23 cellular contexts compared by ENCODE assay signal in the genomic region with DNA sequence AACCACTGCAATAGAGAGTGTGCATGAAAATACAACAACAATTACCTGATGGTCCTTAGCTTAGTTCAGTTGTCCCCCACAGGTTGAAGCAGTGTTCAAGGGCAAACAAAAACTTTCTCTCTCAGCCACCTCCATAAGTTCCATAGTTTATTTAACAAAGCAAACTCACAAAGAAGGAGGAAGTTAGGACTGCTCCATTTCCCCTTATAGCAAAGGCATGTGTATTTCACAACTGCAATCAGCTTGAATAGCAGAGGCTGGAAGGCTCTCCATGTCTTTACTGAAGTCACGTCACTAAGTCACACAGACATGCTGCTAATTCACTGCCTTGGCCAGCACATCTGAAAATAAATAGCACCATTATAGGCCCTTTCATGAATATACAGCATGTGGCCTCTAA. TPM values are rescaled to one million over a fixed set of nuclear protein-coding genes. Genes with fewer than 3 reads are reported as not detected.
DNase-seq lines count a peak whose midpoint lies in the region; ATAC-seq, FAIRE-seq and TF ChIP-seq lines count a peak whose summit lies in the region.
"Had no signal": no experiment of that assay in that cellular context is flagged by ENCODE, and none has a peak within 500 bp of the region (broad histone marks: within the 10 kb centered on the region; RNA-seq: fewer than 3 reads in every experiment).

No MANE protein-coding gene starts in this region.

- H3K36me3 ChIP-seq in endodermal cell (ENCODE audit: control insufficient read depth, insufficient read depth, low read length): no peaks in the 10 kb centered on the region
- H3K36me3 ChIP-seq: brain microvascular endothelial cell had no signal

- no peak for TF ChIP-seq POLR2A in GM12891 (IDR thresholded peaks at IDR 0.05; ENCODE audit: low read depth, low read length)

- H3K27me3 Mint-ChIP-seq in endodermal cell (ENCODE audit: insufficient read depth): no peaks in the 10 kb centered on the region
- H3K27me3 Mint-ChIP-seq in stimulated activated naive B cell treated with anti-CD40 and anti-IgM and Interleukin-4, amounts not matched to agents 10 μg/mL and 1 μg/mL and 100 μg/mL, for 72 hours: no peaks in the 10 kb centered on the region
- H3K27me3 Mint-ChIP-seq in type B pancreatic cell: no peaks in the 10 kb centered on the region
- H3K27me3 Mint-ChIP-seq: activated B cell treated with CpG ODN at 0.5 μM for 24 hours had no signal

- H3K27ac ChIP-seq in endodermal cell (ENCODE audit: low read depth, low read length): no peak overlapping the region
- H3K27ac ChIP-seq: brain microvascular endothelial cell had no signal

- no peak for DNase-seq in GM12891 (ENCODE audit: insufficient read length, low spot score)
- peak; percentile 50 for DNase-seq in NOMO-1 treated with dmso at 0.1 percent for 144 hours (lab: John Stamatoyannopoulos, UW; ENCODE audit: unreplicated experiment)
- DNase-seq in endodermal cell: no peak
- peak; percentile 65 for DNase-seq in pons (ENCODE audit: low spot score)
- DNase-seq in stimulated activated naive B cell treated with anti-CD40 and anti-IgM and Interleukin-4, amounts not matched to agents 10 μg/mL and 1 μg/mL and 100 μg/mL, for 72 hours: no peak
- DNase-seq in type B pancreatic cell (ENCODE audit: extremely low spot score, unreplicated experiment): no peak
- DNase-seq: activated B cell treated with CpG ODN at 0.5 μM for 24 hours; activated CD8-positive, alpha-beta T cell treated with anti-CD3 and anti-CD28 coated beads, Interleukin-2, amount 10 ng/mL, durations not matched to agents 7 days and 5 days; activated naive CD8-positive, alpha-beta T cell treated with anti-CD3 and anti-CD28 coated beads, Interleukin-2, amount 10 ng/mL, durations not matched to agents 7 days and 5 days; brain microvascular endothelial cell; cortex of kidney; hypothalamus; kidney; NCI-H187 treated with DMSO at 0.1 percent for 48 hours; NCI-H226; occipital lobe; RPMI8226; stimulated activated CD4-positive, alpha-beta T cell treated with anti-CD3 and anti-CD28 coated beads, Interleukin-2, amount 100 ng/mL, for 24 hours had no signal

- ATAC-seq in stimulated activated naive B cell treated with anti-CD40 and anti-IgM and Interleukin-4, amounts not matched to agents 10 μg/mL and 1 μg/mL and 100 μg/mL, for 72 hours (replicated peaks): no peak
- ATAC-seq in GM21515 (IDR thresholded peaks at IDR 0.05; ENCODE audit: unreplicated experiment): no peak
- ATAC-seq: activated CD8-positive, alpha-beta T cell treated with anti-CD3 and anti-CD28 coated beads, Interleukin-2, amount 10 ng/mL, durations not matched to agents 7 days and 5 days; GM12878 had no signal

- H3K9me3 ChIP-seq in endodermal cell (ENCODE audit: control insufficient read depth, low read length): no peaks in the 10 kb centered on the region

- no peaks in the 10 kb centered on the region for H3K27me3 ChIP-seq in endodermal cell (ENCODE audit: control insufficient read depth, insufficient read depth, low read length, poor library complexity, severe bottlenecking)
- H3K27me3 ChIP-seq: brain microvascular endothelial cell had no signal

- H3K9me3 Mint-ChIP-seq in endodermal cell: peaks cover 7% of the 10 kb centered on the region
- H3K9me3 Mint-ChIP-seq in stimulated activated naive B cell treated with anti-CD40 and anti-IgM and Interleukin-4, amounts not matched to agents 10 μg/mL and 1 μg/mL and 100 μg/mL, for 72 hours: no peaks in the 10 kb centered on the region
- no peaks in the 10 kb centered on the region for H3K9me3 Mint-ChIP-seq in type B pancreatic cell
- H3K9me3 Mint-ChIP-seq: activated B cell treated with CpG ODN at 0.5 μM for 24 hours had no signal

- H3K27ac Mint-ChIP-seq in endodermal cell (peak overlapping the region; percentile 5), type B pancreatic cell (no peak overlapping the region)
- H3K27ac Mint-ChIP-seq in stimulated activated naive B cell treated with anti-CD40 and anti-IgM and Interleukin-4, amounts not matched to agents 10 μg/mL and 1 μg/mL and 100 μg/mL, for 72 hours: no peak overlapping the region
- H3K27ac Mint-ChIP-seq: activated B cell treated with CpG ODN at 0.5 μM for 24 hours; activated CD8-positive, alpha-beta T cell treated with anti-CD3 and anti-CD28 coated beads, Interleukin-2, amount 10 ng/mL, durations not matched to agents 7 days and 5 days had no signal

- WGBS in endodermal cell (ENCODE audit: insufficient coverage in 1 of 2, insufficient read length in 1 of 2), 2 experiments: no CpG with 5 or more reads among the region's 1 CpG

- no peak overlapping the region for H3K4me3 ChIP-seq in endodermal cell (ENCODE audit: low read length)
- H3K4me3 ChIP-seq: GM12878 had no signal

- H3K4me1 Mint-ChIP-seq in endodermal cell (peaks cover 46% of the 10 kb centered on the region), type B pancreatic cell (ENCODE audit: unreplicated experiment) (no peaks in the 10 kb centered on the region)
- H3K4me1 Mint-ChIP-seq in stimulated activated naive B cell treated with anti-CD40 and anti-IgM and Interleukin-4, amounts not matched to agents 10 μg/mL and 1 μg/mL and 100 μg/mL, for 72 hours: peaks cover 6 to 23% of the 10 kb centered on the region in 2 donors

- H3K9ac ChIP-seq in endodermal cell (ENCODE audit: extremely low read depth, low read length, poor library complexity, severe bottlenecking): no peak overlapping the region

- H3K4me3 Mint-ChIP-seq in endodermal cell (no peak overlapping the region), type B pancreatic cell (no peak overlapping the region)
- no peak overlapping the region for H3K4me3 Mint-ChIP-seq in stimulated activated naive B cell treated with anti-CD40 and anti-IgM and Interleukin-4, amounts not matched to agents 10 μg/mL and 1 μg/mL and 100 μg/mL, for 72 hours
- H3K4me3 Mint-ChIP-seq: activated B cell treated with CpG ODN at 0.5 μM for 24 hours; activated CD8-positive, alpha-beta T cell treated with anti-CD3 and anti-CD28 coated beads, Interleukin-2, amount 10 ng/mL, durations not matched to agents 7 days and 5 days; activated naive CD8-positive, alpha-beta T cell treated with anti-CD3 and anti-CD28 coated beads, Interleukin-2, amount 10 ng/mL, durations not matched to agents 7 days and 5 days had no signal

- H3K4me1 ChIP-seq in endodermal cell (ENCODE audit: control insufficient read depth, insufficient read depth, low read length): peaks cover 11% of the 10 kb centered on the region

- TF ChIP-seq CTCF in endodermal cell (conservative IDR thresholded peaks at IDR 0.05): no peak
- TF ChIP-seq CTCF in type B pancreatic cell (conservative IDR thresholded peaks at IDR 0.05): no peak

- FAIRE-seq in GM12891 (lab: Jason Lieb, UNC): peak; percentile 35
- FAIRE-seq: endothelial cell of umbilical vein, G401.6, GM12878, kidney, urothelium cell line had no signal

- peaks cover 3% of the 10 kb centered on the region for H3K36me3 Mint-ChIP-seq in endodermal cell (ENCODE audit: low read depth)
- H3K36me3 Mint-ChIP-seq in stimulated activated naive B cell treated with anti-CD40 and anti-IgM and Interleukin-4, amounts not matched to agents 10 μg/mL and 1 μg/mL and 100 μg/mL, for 72 hours: peaks cover 0 to 3% of the 10 kb centered on the region in 2 donors
- H3K36me3 Mint-ChIP-seq in type B pancreatic cell: no peaks in the 10 kb centered on the region

TF ChIP-seq in GM12891, 5 proteins besides CTCF, POLR2A, EP300 and RAD21:
- TF ChIP-seq SPI1 (IDR thresholded peaks at IDR 0.05; ENCODE audit: low read depth, low read length) (no peak), POU2F2 (IDR thresholded peaks at IDR 0.05; ENCODE audit: low read depth, low read length) (no peak), POLR2AphosphoS5 (IDR thresholded peaks at IDR 0.05; ENCODE audit: low read depth, low read length) (no peak), PAX5 (IDR thresholded peaks at IDR 0.05; ENCODE audit: insufficient read depth, low read length, severe bottlenecking) (no peak), TAF1 (IDR thresholded peaks at IDR 0.05; ENCODE audit: low read depth, low read length) (no peak)

RNA-seq across cellular contexts. Expression of a gene that starts 43.3 kb away (rescaled TPM):
- 40.0 TPM for polyA plus RNA-seq in GM12891 (2012; ENCODE audit: low read depth, missing spikeins)
- total RNA-seq in endodermal cell (10 to 100 TPM; 26.9 to 28.1 TPM), type B pancreatic cell (ENCODE audit: low replicate concordance) (5.1 and 18.6 TPM in 2 replicates)
- polyA plus RNA-seq in endodermal cell (2013, experiment 1 of 2): 5.0 TPM
- 4.1 TPM for polyA plus RNA-seq in endodermal cell (2013, experiment 2 of 2)

Comparison
In these comparisons a context has a peak if more than half of its experiments do, and no peak if none do; other contexts are left out.
1. DNase-seq: peak in NOMO-1 treated with dmso at 0.1 percent for 144 hours (single experiment) and pons (single experiment); none in GM12891 (single experiment), endodermal cell (single experiment), stimulated activated naive B cell treated with anti-CD40 and anti-IgM and Interleukin-4, amounts not matched to agents 10 μg/mL and 1 μg/mL and 100 μg/mL, for 72 hours (single experiment) and type B pancreatic cell (single experiment).